1 cellular context compared by ENCODE assay signal in genomic region chr20:62104234-62104789, GRCh38.
TF ChIP-seq lines count a peak whose summit lies in the region.

No MANE protein-coding gene starts in this region.

TF ChIP-seq in H1, 55 proteins besides CTCF, POLR2A, EP300 and RAD21:
- no peak for TF ChIP-seq SIN3A (conservative IDR thresholded peaks at IDR 0.05 in 1 of 2, IDR thresholded peaks at IDR 0.05 in 1 of 2; ENCODE audit: low read depth in 1 of 2, low read length in 2 of 2)
- no peak for TF ChIP-seq SAP30 (IDR thresholded peaks at IDR 0.05; ENCODE audit: insufficient read depth, insufficient replicate concordance, low read length)
- no peak for TF ChIP-seq HDAC2 (IDR thresholded peaks at IDR 0.05; ENCODE audit: borderline replicate concordance in 1 of 2, low read depth in 2 of 2, low read length in 2 of 2)
- no peak for TF ChIP-seq RBBP5 (IDR thresholded peaks at IDR 0.05; ENCODE audit: borderline replicate concordance, low read depth, low read length)
- no peak for TF ChIP-seq CBX8 (IDR thresholded peaks at IDR 0.05; ENCODE audit: borderline replicate concordance, low read depth, low read length)
- TF ChIP-seq SUZ12 (IDR thresholded peaks at IDR 0.05; ENCODE audit: low read length) = no peak
- TF ChIP-seq, protein P1, sequence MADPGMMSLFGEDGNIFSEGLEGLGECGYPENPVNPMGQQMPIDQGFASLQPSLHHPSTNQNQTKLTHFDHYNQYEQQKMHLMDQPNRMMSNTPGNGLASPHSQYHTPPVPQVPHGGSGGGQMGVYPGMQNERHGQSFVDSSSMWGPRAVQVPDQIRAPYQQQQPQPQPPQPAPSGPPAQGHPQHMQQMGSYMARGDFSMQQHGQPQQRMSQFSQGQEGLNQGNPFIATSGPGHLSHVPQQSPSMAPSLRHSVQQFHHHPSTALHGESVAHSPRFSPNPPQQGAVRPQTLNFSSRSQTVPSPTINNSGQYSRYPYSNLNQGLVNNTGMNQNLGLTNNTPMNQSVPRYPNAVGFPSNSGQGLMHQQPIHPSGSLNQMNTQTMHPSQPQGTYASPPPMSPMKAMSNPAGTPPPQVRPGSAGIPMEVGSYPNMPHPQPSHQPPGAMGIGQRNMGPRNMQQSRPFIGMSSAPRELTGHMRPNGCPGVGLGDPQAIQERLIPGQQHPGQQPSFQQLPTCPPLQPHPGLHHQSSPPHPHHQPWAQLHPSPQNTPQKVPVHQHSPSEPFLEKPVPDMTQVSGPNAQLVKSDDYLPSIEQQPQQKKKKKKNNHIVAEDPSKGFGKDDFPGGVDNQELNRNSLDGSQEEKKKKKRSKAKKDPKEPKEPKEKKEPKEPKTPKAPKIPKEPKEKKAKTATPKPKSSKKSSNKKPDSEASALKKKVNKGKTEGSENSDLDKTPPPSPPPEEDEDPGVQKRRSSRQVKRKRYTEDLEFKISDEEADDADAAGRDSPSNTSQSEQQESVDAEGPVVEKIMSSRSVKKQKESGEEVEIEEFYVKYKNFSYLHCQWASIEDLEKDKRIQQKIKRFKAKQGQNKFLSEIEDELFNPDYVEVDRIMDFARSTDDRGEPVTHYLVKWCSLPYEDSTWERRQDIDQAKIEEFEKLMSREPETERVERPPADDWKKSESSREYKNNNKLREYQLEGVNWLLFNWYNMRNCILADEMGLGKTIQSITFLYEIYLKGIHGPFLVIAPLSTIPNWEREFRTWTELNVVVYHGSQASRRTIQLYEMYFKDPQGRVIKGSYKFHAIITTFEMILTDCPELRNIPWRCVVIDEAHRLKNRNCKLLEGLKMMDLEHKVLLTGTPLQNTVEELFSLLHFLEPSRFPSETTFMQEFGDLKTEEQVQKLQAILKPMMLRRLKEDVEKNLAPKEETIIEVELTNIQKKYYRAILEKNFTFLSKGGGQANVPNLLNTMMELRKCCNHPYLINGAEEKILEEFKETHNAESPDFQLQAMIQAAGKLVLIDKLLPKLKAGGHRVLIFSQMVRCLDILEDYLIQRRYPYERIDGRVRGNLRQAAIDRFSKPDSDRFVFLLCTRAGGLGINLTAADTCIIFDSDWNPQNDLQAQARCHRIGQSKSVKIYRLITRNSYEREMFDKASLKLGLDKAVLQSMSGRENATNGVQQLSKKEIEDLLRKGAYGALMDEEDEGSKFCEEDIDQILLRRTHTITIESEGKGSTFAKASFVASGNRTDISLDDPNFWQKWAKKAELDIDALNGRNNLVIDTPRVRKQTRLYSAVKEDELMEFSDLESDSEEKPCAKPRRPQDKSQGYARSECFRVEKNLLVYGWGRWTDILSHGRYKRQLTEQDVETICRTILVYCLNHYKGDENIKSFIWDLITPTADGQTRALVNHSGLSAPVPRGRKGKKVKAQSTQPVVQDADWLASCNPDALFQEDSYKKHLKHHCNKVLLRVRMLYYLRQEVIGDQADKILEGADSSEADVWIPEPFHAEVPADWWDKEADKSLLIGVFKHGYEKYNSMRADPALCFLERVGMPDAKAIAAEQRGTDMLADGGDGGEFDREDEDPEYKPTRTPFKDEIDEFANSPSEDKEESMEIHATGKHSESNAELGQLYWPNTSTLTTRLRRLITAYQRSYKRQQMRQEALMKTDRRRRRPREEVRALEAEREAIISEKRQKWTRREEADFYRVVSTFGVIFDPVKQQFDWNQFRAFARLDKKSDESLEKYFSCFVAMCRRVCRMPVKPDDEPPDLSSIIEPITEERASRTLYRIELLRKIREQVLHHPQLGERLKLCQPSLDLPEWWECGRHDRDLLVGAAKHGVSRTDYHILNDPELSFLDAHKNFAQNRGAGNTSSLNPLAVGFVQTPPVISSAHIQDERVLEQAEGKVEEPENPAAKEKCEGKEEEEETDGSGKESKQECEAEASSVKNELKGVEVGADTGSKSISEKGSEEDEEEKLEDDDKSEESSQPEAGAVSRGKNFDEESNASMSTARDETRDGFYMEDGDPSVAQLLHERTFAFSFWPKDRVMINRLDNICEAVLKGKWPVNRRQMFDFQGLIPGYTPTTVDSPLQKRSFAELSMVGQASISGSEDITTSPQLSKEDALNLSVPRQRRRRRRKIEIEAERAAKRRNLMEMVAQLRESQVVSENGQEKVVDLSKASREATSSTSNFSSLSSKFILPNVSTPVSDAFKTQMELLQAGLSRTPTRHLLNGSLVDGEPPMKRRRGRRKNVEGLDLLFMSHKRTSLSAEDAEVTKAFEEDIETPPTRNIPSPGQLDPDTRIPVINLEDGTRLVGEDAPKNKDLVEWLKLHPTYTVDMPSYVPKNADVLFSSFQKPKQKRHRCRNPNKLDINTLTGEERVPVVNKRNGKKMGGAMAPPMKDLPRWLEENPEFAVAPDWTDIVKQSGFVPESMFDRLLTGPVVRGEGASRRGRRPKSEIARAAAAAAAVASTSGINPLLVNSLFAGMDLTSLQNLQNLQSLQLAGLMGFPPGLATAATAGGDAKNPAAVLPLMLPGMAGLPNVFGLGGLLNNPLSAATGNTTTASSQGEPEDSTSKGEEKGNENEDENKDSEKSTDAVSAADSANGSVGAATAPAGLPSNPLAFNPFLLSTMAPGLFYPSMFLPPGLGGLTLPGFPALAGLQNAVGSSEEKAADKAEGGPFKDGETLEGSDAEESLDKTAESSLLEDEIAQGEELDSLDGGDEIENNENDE (IDR thresholded peaks at IDR 0.05; ENCODE audit: insufficient replicate concordance, low read length) = no peak
- TF ChIP-seq SRF (IDR thresholded peaks at IDR 0.05; ENCODE audit: low read depth, low read length) = no peak
- TF ChIP-seq GTF2F1 (IDR thresholded peaks at IDR 0.05; ENCODE audit: borderline replicate concordance, low read depth, low read length) = no peak
- no peak for TF ChIP-seq TEAD4 (IDR thresholded peaks at IDR 0.05; ENCODE audit: low read depth, low read length)
- TF ChIP-seq KDM5A (IDR thresholded peaks at IDR 0.05; ENCODE audit: low read length) = no peak
- TF ChIP-seq RFX5 (IDR thresholded peaks at IDR 0.05; ENCODE audit: borderline replicate concordance, low read depth, low read length) = no peak
- TF ChIP-seq ZNF274 (IDR thresholded peaks at IDR 0.05; ENCODE audit: borderline replicate concordance, extremely low read depth, low read length) = no peak
- TF ChIP-seq MAX (IDR thresholded peaks at IDR 0.05) = no peak
- no peak for TF ChIP-seq KDM1A (IDR thresholded peaks at IDR 0.05; ENCODE audit: borderline replicate concordance, low read length)
- no peak for TF ChIP-seq KDM4A (IDR thresholded peaks at IDR 0.05; ENCODE audit: low read depth, low read length, severe bottlenecking)
- TF ChIP-seq POU5F1 (IDR thresholded peaks at IDR 0.05; ENCODE audit: low read depth, low read length) = no peak
- TF ChIP-seq MAFK (IDR thresholded peaks at IDR 0.05; ENCODE audit: low read depth, low read length) = no peak
- no peak for TF ChIP-seq GABPA (IDR thresholded peaks at IDR 0.05; ENCODE audit: borderline replicate concordance, insufficient read depth, low read length)
